Comparison of ENCODE assay signal across 8 cellular contexts in the genomic region with DNA sequence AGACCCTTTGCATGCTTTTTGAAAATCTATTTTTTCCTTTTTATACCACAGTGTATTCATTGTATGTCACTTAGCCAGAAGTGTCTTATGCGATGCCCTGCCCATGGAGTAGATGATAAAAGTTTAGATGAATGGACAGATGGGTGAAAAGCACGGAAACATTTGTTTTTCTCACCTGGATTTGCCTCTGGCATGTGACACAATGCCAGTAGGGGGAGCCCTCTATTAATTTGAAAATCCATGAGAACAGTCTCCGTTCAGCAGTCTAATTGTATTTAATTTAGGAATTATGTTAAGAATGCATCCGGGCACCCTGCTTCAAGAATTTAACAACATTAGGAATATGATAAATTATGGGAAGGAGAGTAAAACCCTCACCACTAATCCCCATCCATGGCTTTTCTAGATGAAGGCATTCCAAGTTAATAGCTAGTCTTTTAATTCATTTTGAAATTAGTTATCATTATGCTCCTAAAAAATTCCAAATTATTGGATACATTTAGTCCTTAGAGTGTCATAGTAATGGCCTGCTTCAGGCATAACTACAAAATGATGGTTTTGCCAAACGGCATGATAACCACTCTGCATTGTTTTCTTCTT. TPM values are rescaled to one million over a fixed set of nuclear protein-coding genes. Genes with fewer than 3 reads are reported as not detected.
DNase-seq lines count a peak whose midpoint lies in the region; ATAC-seq, FAIRE-seq and TF ChIP-seq lines count a peak whose summit lies in the region.

No MANE protein-coding gene starts in this region.

- peaks cover 23% of the 10 kb centered on the region for H3K36me3 ChIP-seq in DND-41 (ENCODE audit: insufficient read depth, low read length)
- H3K36me3 ChIP-seq in WERI-Rb-1: no peaks in the 10 kb centered on the region
- H3K36me3 ChIP-seq in kidney (ENCODE audit: control insufficient read depth in 1 of 2, insufficient read depth in 2 of 2, low read length in 2 of 2): peaks cover 0 to 5% of the 10 kb centered on the region in 2 donors

- peak; percentile 70 for TF ChIP-seq CTCF in DND-41 (IDR thresholded peaks at IDR 0.05; ENCODE audit: borderline replicate concordance, extremely low read depth, low read length, poor library complexity, severe bottlenecking)
- peak; percentile 52 for TF ChIP-seq CTCF in HL-60 (IDR thresholded peaks at IDR 0.05; ENCODE audit: insufficient read depth, low read length)
- TF ChIP-seq CTCF in WERI-Rb-1 (IDR thresholded peaks at IDR 0.05; ENCODE audit: low read depth, low read length): peak; percentile 59
- peak; percentile 61 for TF ChIP-seq CTCF in kidney (IDR thresholded peaks at IDR 0.05; ENCODE audit: borderline replicate concordance, extremely low read depth, insufficient read depth)

- peak; percentile 21 for FAIRE-seq in kidney (lab: Jason Lieb, UNC)

- H3K4me3 ChIP-seq in DND-41 (ENCODE audit: low read depth in 1 of 2, low read length in 2 of 2) (no peak overlapping the region), HL-60 (replicated peaks; ENCODE audit: insufficient read depth, low read length) (no peak overlapping the region), WERI-Rb-1 (ENCODE audit: low read depth, low read length) (no peak overlapping the region), kidney (ENCODE audit: low read length in 2 of 2) (no peak overlapping the region)

- H4K20me1 ChIP-seq in DND-41 (ENCODE audit: insufficient read depth, low read length): no peaks in the 10 kb centered on the region

- no peak overlapping the region for H3K4me2 ChIP-seq in DND-41 (ENCODE audit: insufficient read depth, low read length)

- no peak overlapping the region for H3K27ac ChIP-seq in DND-41 (ENCODE audit: low read length)
- no peak overlapping the region for H3K27ac ChIP-seq in HL-60 (replicated peaks)
- no peak overlapping the region for H3K27ac ChIP-seq in WERI-Rb-1
- H3K27ac ChIP-seq in kidney (ENCODE audit: low read depth in 2 of 2, low read length in 2 of 2): no peak overlapping the region

- H3K9ac ChIP-seq in DND-41 (ENCODE audit: low read depth, low read length) (no peak overlapping the region), kidney (ENCODE audit: low read length in 2 of 2) (no peak overlapping the region)

- H3K27me3 ChIP-seq in DND-41 (ENCODE audit: insufficient read depth, low read length, poor library complexity): no peaks in the 10 kb centered on the region
- no peaks in the 10 kb centered on the region for H3K27me3 ChIP-seq in HL-60 (ENCODE audit: insufficient read depth, poor library complexity, severe bottlenecking)
- H3K27me3 ChIP-seq in WERI-Rb-1 (ENCODE audit: insufficient read depth, low read depth, severe bottlenecking): no peaks in the 10 kb centered on the region

- intact Hi-C loops in kidney (cut with DNase I): no loop called here

- H3K4me1 ChIP-seq in DND-41 (ENCODE audit: insufficient read depth, low read length) (no peaks in the 10 kb centered on the region), kidney (ENCODE audit: control insufficient read depth in 1 of 2, insufficient read depth in 1 of 2, low read depth in 1 of 2, low read length in 2 of 2) (peaks cover 4 to 5% of the 10 kb centered on the region in 2 donors)

- DNase-seq in DND-41: peak; percentile 7
- peak in 1 of 2 experiments; percentile 6 for DNase-seq in HL-60 (ENCODE audit: low read depth in 1 of 2, low spot score in 1 of 2)
- DNase-seq in WERI-Rb-1: peak; percentile 28
- DNase-seq in kidney: no peak
- DNase-seq in retina: no peak
- no peak for DNase-seq in stimulated activated CD8-positive, alpha-beta memory T cell treated with anti-CD3 and anti-CD28 coated beads, Interleukin-4, amount 100 ng/mL, for 48 hours

- no peak overlapping the region for H2AFZ ChIP-seq in DND-41 (ENCODE audit: low read depth, low read length)

- H3K9me3 ChIP-seq in DND-41 (ENCODE audit: insufficient read depth, low read length, severe bottlenecking) (no peaks in the 10 kb centered on the region), WERI-Rb-1 (ENCODE audit: severe bottlenecking) (no peaks in the 10 kb centered on the region), kidney (ENCODE audit: control insufficient read depth in 1 of 2, low read length in 2 of 2) (no peaks in the 10 kb centered on the region)

- no peaks in the 10 kb centered on the region for H3K79me2 ChIP-seq in DND-41 (ENCODE audit: insufficient read depth, low read length)

- ATAC-seq in DND-41 (ENCODE audit: insufficient read depth, low read depth) (no peak), HG03457 (IDR thresholded peaks at IDR 0.05; ENCODE audit: unreplicated experiment) (no peak), GM19035 (IDR thresholded peaks at IDR 0.05; ENCODE audit: unreplicated experiment) (no peak)

RNA-seq across cellular contexts. Expression of a gene that starts 55.3 kb away (rescaled TPM):
- total RNA-seq in kidney: 49.0 TPM
- polyA plus RNA-seq in kidney (ENCODE audit: insufficient read depth, low read depth, low replicate concordance): 23.8 TPM

Comparison
In these comparisons a context has a peak if more than half of its experiments do, and no peak if none do; other contexts are left out.
1. DNase-seq: peak in DND-41 (single experiment) and WERI-Rb-1 (single experiment); none in kidney (single experiment), retina (single experiment) and stimulated activated CD8-positive, alpha-beta memory T cell treated with anti-CD3 and anti-CD28 coated beads, Interleukin-4, amount 100 ng/mL, for 48 hours (single experiment).
2. Peak in every context shown above with its lines, with median percentiles within 50 percentile points of each other: CTCF ChIP-seq.